ENCODE assay signal across 8 cellular contexts in genomic region chr2:235116885-235117492, GRCh38.
DNase-seq lines count a peak whose midpoint lies in the region; ATAC-seq, FAIRE-seq and TF ChIP-seq lines count a peak whose summit lies in the region.

No MANE protein-coding gene starts in this region.

- DNase-seq in DMS114 treated with DMSO at 0.1 percent for 48 hours (lab: John Stamatoyannopoulos, UW; ENCODE audit: unreplicated experiment) (peak; percentile 48), LNCaP clone FGC (ENCODE audit: low read depth) (no peak), SK-N-DZ (ENCODE audit: low spot score) (peak; percentile 35), frontal cortex (ENCODE audit: low spot score in 2 of 2) (peak; percentile 25 to 47), stromal cell of bone marrow (ENCODE audit: low read depth) (peak; percentile 27), occipital lobe (lab: John Stamatoyannopoulos, UW) (no peak)
- no peak for DNase-seq in stimulated activated CD4-positive, alpha-beta T cell treated with anti-CD3 and anti-CD28 coated beads, Interleukin-15, amount 100 ng/mL, for 24 hours

- peak; percentile 99 for FAIRE-seq in frontal cortex (lab: Jason Lieb, UNC)

- H3K4me3 ChIP-seq in LNCaP clone FGC (ENCODE audit: low read depth, low read length) = no peak overlapping the region

- no peak for ATAC-seq in HG03095 (IDR thresholded peaks at IDR 0.05; ENCODE audit: unreplicated experiment)

- TF ChIP-seq CTCF in LNCaP clone FGC (IDR thresholded peaks at IDR 0.05; ENCODE audit: control insufficient read depth, extremely low read depth, insufficient read depth) = peak; percentile 59

Comparison
In these comparisons a context has a peak if more than half of its experiments do, and no peak if none do; other contexts are left out.
1. DNase-seq: peak in DMS114 treated with DMSO at 0.1 percent for 48 hours (single experiment), SK-N-DZ (single experiment), frontal cortex (2 of 2) and stromal cell of bone marrow (single experiment); none in LNCaP clone FGC (single experiment), stimulated activated CD4-positive, alpha-beta T cell treated with anti-CD3 and anti-CD28 coated beads, Interleukin-15, amount 100 ng/mL, for 24 hours (single experiment) and occipital lobe (single experiment).